Comparison of ENCODE assay signal across 16 cellular contexts in genomic region chr3:42836545-42837123, GRCh38.
"Had no signal": no experiment of that assay in that cellular context is flagged by ENCODE, and none has a peak within 500 bp of the region (broad histone marks: within the 10 kb centered on the region; RNA-seq: fewer than 3 reads in every experiment).

No MANE protein-coding gene starts in this region.

- H3K4me3 ChIP-seq: psoas muscle, right lobe of liver, stomach, thoracic aorta, transverse colon had no signal

- H3K36me3 Mint-ChIP-seq: naive B cell; stimulated activated memory B cell treated with anti-CD40 and anti-IgM and Interleukin-4, amounts not matched to agents 10 μg/mL and 1 μg/mL and 100 μg/mL, for 72 hours had no signal

- H3K36me3 ChIP-seq: right lobe of liver, stomach, thoracic aorta, transverse colon had no signal

- H3K4me1 Mint-ChIP-seq: nephron had no signal

- H3K9me3 ChIP-seq: psoas muscle, right lobe of liver, stomach, thoracic aorta, transverse colon had no signal

- H3K27me3 ChIP-seq: foreskin keratinocyte, right lobe of liver, stomach, transverse colon had no signal

- H3K27ac ChIP-seq: foreskin keratinocyte, psoas muscle, right lobe of liver, stomach, thoracic aorta, transverse colon had no signal

- H3K27ac Mint-ChIP-seq: dendritic cell treated with granulocyte-macrophage colony-stimulating factor and Interleukin-4, amounts not matched to agents 40 ng/mL and 50 ng/mL, for 4 days; naive B cell; nephron; stimulated activated memory B cell treated with anti-CD40 and anti-IgM and Interleukin-4, amounts not matched to agents 10 μg/mL and 1 μg/mL and 100 μg/mL, for 72 hours had no signal

- H3K9me3 Mint-ChIP-seq: dendritic cell treated with granulocyte-macrophage colony-stimulating factor and Interleukin-4, amounts not matched to agents 40 ng/mL and 50 ng/mL, for 4 days; naive B cell; nephron; stimulated activated memory B cell treated with anti-CD40 and anti-IgM and Interleukin-4, amounts not matched to agents 10 μg/mL and 1 μg/mL and 100 μg/mL, for 72 hours had no signal

- DNase-seq: foreskin keratinocyte; head of caudate nucleus; hippocampal formation; naive B cell; psoas muscle; retina; right lobe of liver; stimulated activated CD4-positive, alpha-beta T cell treated with anti-CD3 and anti-CD28 coated beads, Interleukin-4, amount 100 ng/mL, for 1 hour; stimulated activated CD8-positive, alpha-beta memory T cell treated with anti-CD3 and anti-CD28 coated beads, Interleukin-4, amount 100 ng/mL, for 48 hours; stomach; substantia nigra; transverse colon had no signal

- ATAC-seq: foreskin keratinocyte; psoas muscle; right lobe of liver; stimulated activated memory B cell treated with anti-CD40 and anti-IgM and Interleukin-4, amounts not matched to agents 10 μg/mL and 1 μg/mL and 100 μg/mL, for 72 hours had no signal

- H3K4me1 ChIP-seq: foreskin keratinocyte, psoas muscle, transverse colon had no signal

- H3K4me3 Mint-ChIP-seq: dendritic cell treated with granulocyte-macrophage colony-stimulating factor and Interleukin-4, amounts not matched to agents 40 ng/mL and 50 ng/mL, for 4 days; nephron; stimulated activated memory B cell treated with anti-CD40 and anti-IgM and Interleukin-4, amounts not matched to agents 10 μg/mL and 1 μg/mL and 100 μg/mL, for 72 hours had no signal
